In genomic region chr7:21939858-21940322, GRCh38 we compare ENCODE assay signal across 14 cellular contexts. TPM values are rescaled to one million over a fixed set of nuclear protein-coding genes. Genes with fewer than 3 reads are reported as not detected.
DNase-seq lines count a peak whose midpoint lies in the region; ATAC-seq, FAIRE-seq and TF ChIP-seq lines count a peak whose summit lies in the region.
"Had no signal": no experiment of that assay in that cellular context is flagged by ENCODE, and none has a peak within 500 bp of the region (broad histone marks: within the 10 kb centered on the region; RNA-seq: fewer than 3 reads in every experiment).

No MANE protein-coding gene starts in this region.

- H2AFZ ChIP-seq in Karpas-422 (ENCODE audit: low read length) (no peak overlapping the region), endothelial cell of umbilical vein (ENCODE audit: low read depth, low read length) (no peak overlapping the region)

- H3K4me1 ChIP-seq in Karpas-422 (ENCODE audit: low read length), result peaks cover 75% of the 10 kb centered on the region
- H3K4me1 ChIP-seq in endothelial cell of umbilical vein (ENCODE audit: control insufficient read depth, extremely low read depth, insufficient read depth, low read length), result peaks cover 46% of the 10 kb centered on the region
- peaks cover 0 to 58% (median 12%) of the 10 kb centered on the region in 3 donors for H3K4me1 ChIP-seq in gastroesophageal sphincter

- H3K9me3 ChIP-seq in Karpas-422 (ENCODE audit: low read length), result no peaks in the 10 kb centered on the region; the same call in 1 of the 2 replicates
- H3K9me3 ChIP-seq in endothelial cell of umbilical vein (replicated peaks; ENCODE audit: control insufficient read depth, insufficient read depth, low read length), result no peaks in the 10 kb centered on the region
- no peaks in the 10 kb centered on the region for H3K9me3 ChIP-seq in gastroesophageal sphincter
- H3K9me3 ChIP-seq: gastrocnemius medialis had no signal

- H3K4me2 ChIP-seq in Karpas-422 (ENCODE audit: low read depth, low read length, poor library complexity, severe bottlenecking), result peak overlapping the region; percentile 94
- H3K4me2 ChIP-seq in endothelial cell of umbilical vein (ENCODE audit: insufficient read depth, low read length), result peak overlapping the region; percentile 3

- H3K4me1 Mint-ChIP-seq in activated naive CD4-positive, alpha-beta T cell treated with anti-CD3 and anti-CD28 coated beads, Interleukin-2, amount 50 U/mL, for 24 hours, result peaks cover 74% of the 10 kb centered on the region
- H3K4me1 Mint-ChIP-seq in stimulated activated naive CD8-positive, alpha-beta T cell treated with anti-CD3 and anti-CD28 coated beads, Interleukin-15, amount 100 ng/mL, for 72 hours, result peaks cover 84% of the 10 kb centered on the region

- CTCF ChIA-PET in endothelial cell of umbilical vein (lab: Charles Lee), result interaction anchor here (0.6 to 1.2 kb wide), 7 partner anchors 13 to 1371 kb away, joined by 3 to 6 read pairs (median 3); no protein-coding TSS in a partner anchor

- 70 to 83% methylated on average over 1 to 2 of the region's 2 CpGs for WGBS in gastroesophageal sphincter (ENCODE audit: low coverage in 1 of 2), 2 donors

- ATAC-seq in stimulated activated naive CD8-positive, alpha-beta T cell treated with anti-CD3 and anti-CD28 coated beads, Interleukin-15, amount 100 ng/mL, for 72 hours, result no peak
- ATAC-seq in gastroesophageal sphincter, result no peak
- ATAC-seq: gastrocnemius medialis had no signal

- intact Hi-C loops in endothelial cell of umbilical vein (cut with micrococcal nuclease), result loop anchor here (1.0 to 10.0 kb wide), 3 partner anchors 17 to 1155 kb away; partner anchors contain the start of gene SP8

- dilution Hi-C loops in endothelial cell of umbilical vein (cut with MboI; ENCODE audit: extremely low pct_ligation_motif_present, low sequenced_read_pairs), result no loop called here

- no peak for TF ChIP-seq EP300 in gastroesophageal sphincter (IDR thresholded peaks at IDR 0.05)

- no TSS peak for BruUV-seq in endothelial cell of umbilical vein (replicated peaks; lab: Mats Ljungman, UMichigan)

- H3K79me2 ChIP-seq in Karpas-422 (ENCODE audit: low read length) (peaks cover 100% of the 10 kb centered on the region), endothelial cell of umbilical vein (ENCODE audit: control insufficient read depth, insufficient read depth, low read length) (peaks cover 97% of the 10 kb centered on the region)

- H3K36me3 ChIP-seq in Karpas-422 (ENCODE audit: insufficient read depth, low read length), result peaks cover 64% of the 10 kb centered on the region
- no peaks in the 10 kb centered on the region for H3K36me3 ChIP-seq in endothelial cell of umbilical vein (ENCODE audit: control insufficient read depth in 2 of 2, extremely low read depth in 1 of 2, insufficient read depth in 2 of 2, low read length in 2 of 2)
- H3K36me3 ChIP-seq in gastroesophageal sphincter, result no peaks in the 10 kb centered on the region
- H3K36me3 ChIP-seq: gastrocnemius medialis had no signal

- H3K4me3 ChIP-seq in Karpas-422 (ENCODE audit: low read length) (peak overlapping the region; percentile 13; the same call in 1 of the 2 replicates), endothelial cell of umbilical vein (replicated peaks in 1 of 3; ENCODE audit: insufficient read depth in 1 of 3, low read depth in 1 of 3, low read length in 3 of 3) (no peak overlapping the region), gastroesophageal sphincter (no peak overlapping the region)
- H3K4me3 ChIP-seq: gastrocnemius medialis had no signal

- H3K9me3 Mint-ChIP-seq in activated naive CD4-positive, alpha-beta T cell treated with anti-CD3 and anti-CD28 coated beads, Interleukin-2, amount 50 U/mL, for 24 hours, result no peaks in the 10 kb centered on the region
- H3K9me3 Mint-ChIP-seq in stimulated activated naive CD8-positive, alpha-beta T cell treated with anti-CD3 and anti-CD28 coated beads, Interleukin-15, amount 100 ng/mL, for 72 hours, result peaks cover 7 to 9% of the 10 kb centered on the region in 2 donors
- H3K9me3 Mint-ChIP-seq: immature natural killer cell had no signal

- FAIRE-seq in endothelial cell of umbilical vein (lab: Jason Lieb, UNC), result no peak
- FAIRE-seq: urothelium cell line had no signal

- peak overlapping the region; percentile 95 for H3K27ac ChIP-seq in Karpas-422 (ENCODE audit: low read length)
- peak overlapping the region; percentile 34 for H3K27ac ChIP-seq in endothelial cell of umbilical vein (ENCODE audit: insufficient read depth, low read depth, low read length)
- H3K27ac ChIP-seq in gastroesophageal sphincter, result peak overlapping the region in 2 of 4 donors; percentile 34 to 46
- H3K27ac ChIP-seq: gastrocnemius medialis had no signal

- H3K9me2 ChIP-seq in Karpas-422 (replicated peaks; ENCODE audit: insufficient read depth, low read length), result no peaks in the 10 kb centered on the region

- no peak for DNase-seq in activated naive CD4-positive, alpha-beta T cell (lab: John Stamatoyannopoulos, UW)
- DNase-seq in Karpas-422 (peak; percentile 41), endothelial cell of umbilical vein (ENCODE audit: low read depth, low spot score) (no peak), NCI-H1436 (lab: John Stamatoyannopoulos, UW) (no peak), NK-92 (lab: John Stamatoyannopoulos, UW; ENCODE audit: unreplicated experiment) (no peak)
- DNase-seq in stimulated activated naive CD8-positive, alpha-beta T cell treated with anti-CD3 and anti-CD28 coated beads, Interleukin-15, amount 100 ng/mL, for 72 hours, result no peak
- DNase-seq: activated effector memory CD4-positive, alpha-beta T cell treated with anti-CD3 and anti-CD28 coated beads, Interleukin-2, amount 50 U/mL, for 16 hours; caudate nucleus; gastrocnemius medialis; immature natural killer cell; SW 1271 had no signal

- TF ChIP-seq CTCF in endothelial cell of umbilical vein (IDR thresholded peaks at IDR 0.05; ENCODE audit: extremely low read depth in 1 of 2, insufficient read depth in 1 of 2, low read depth in 1 of 2, low read length in 2 of 2) (no peak), gastroesophageal sphincter (IDR thresholded peaks at IDR 0.05) (no peak)

- H4K20me1 ChIP-seq in Karpas-422 (ENCODE audit: insufficient read depth, low read depth, low read length) (0 out of 2 replicates have a peak, but pooled peaks cover 4% of the 10 kb centered on the region), endothelial cell of umbilical vein (replicated peaks; ENCODE audit: control insufficient read depth, extremely low read depth, insufficient read depth, low read length) (peaks cover under 1% of the 10 kb centered on the region)

- H3K27me3 Mint-ChIP-seq in activated naive CD4-positive, alpha-beta T cell treated with anti-CD3 and anti-CD28 coated beads, Interleukin-2, amount 50 U/mL, for 24 hours, result no peaks in the 10 kb centered on the region
- H3K27me3 Mint-ChIP-seq in stimulated activated naive CD8-positive, alpha-beta T cell treated with anti-CD3 and anti-CD28 coated beads, Interleukin-15, amount 100 ng/mL, for 72 hours, result no peaks in the 10 kb centered on the region

- H3K27ac Mint-ChIP-seq in activated naive CD4-positive, alpha-beta T cell treated with anti-CD3 and anti-CD28 coated beads, Interleukin-2, amount 50 U/mL, for 24 hours, result peak overlapping the region; percentile 91
- peak overlapping the region; percentile 94 to 98 for H3K27ac Mint-ChIP-seq in stimulated activated naive CD8-positive, alpha-beta T cell treated with anti-CD3 and anti-CD28 coated beads, Interleukin-15, amount 100 ng/mL, for 72 hours
- H3K27ac Mint-ChIP-seq: immature natural killer cell had no signal

- H3K27me3 ChIP-seq in Karpas-422 (ENCODE audit: low read length) (no peaks in the 10 kb centered on the region), endothelial cell of umbilical vein (ENCODE audit: control insufficient read depth in 2 of 2, insufficient read depth in 2 of 2, low read length in 2 of 2) (no peaks in the 10 kb centered on the region), gastroesophageal sphincter (no peaks in the 10 kb centered on the region)
- H3K27me3 ChIP-seq: gastrocnemius medialis had no signal

- H3K36me3 Mint-ChIP-seq in activated naive CD4-positive, alpha-beta T cell treated with anti-CD3 and anti-CD28 coated beads, Interleukin-2, amount 50 U/mL, for 24 hours, result peaks cover 22% of the 10 kb centered on the region
- H3K36me3 Mint-ChIP-seq: immature natural killer cell had no signal

- H3K9ac ChIP-seq in Karpas-422 (ENCODE audit: low read length) (peak overlapping the region; percentile 13; the same call in 1 of the 2 replicates), endothelial cell of umbilical vein (replicated peaks; ENCODE audit: extremely low read depth, insufficient read depth, low read length) (peak overlapping the region; percentile 2)

- no peak for TF ChIP-seq POLR2A in endothelial cell of umbilical vein (IDR thresholded peaks at IDR 0.05; ENCODE audit: low read depth, low read length)
- no peak for TF ChIP-seq POLR2A in gastroesophageal sphincter (IDR thresholded peaks at IDR 0.05)

- POLR2A ChIA-PET in endothelial cell of umbilical vein (lab: Charles Lee), result interaction anchor here (0.6 kb wide), 1 partner anchor 24 kb away, joined by 6 read pairs; no protein-coding TSS in a partner anchor

- no peaks in the 10 kb centered on the region for H3K9me1 ChIP-seq in endothelial cell of umbilical vein (replicated peaks; ENCODE audit: control insufficient read depth, extremely low read depth, insufficient read depth, low read length)

- H3K4me3 Mint-ChIP-seq in activated naive CD4-positive, alpha-beta T cell treated with anti-CD3 and anti-CD28 coated beads, Interleukin-2, amount 50 U/mL, for 24 hours, result peak overlapping the region; percentile 62
- H3K4me3 Mint-ChIP-seq in stimulated activated naive CD8-positive, alpha-beta T cell treated with anti-CD3 and anti-CD28 coated beads, Interleukin-15, amount 100 ng/mL, for 72 hours, result peak overlapping the region; percentile 61 to 79
- H3K4me3 Mint-ChIP-seq: immature natural killer cell had no signal

TF ChIP-seq in endothelial cell of umbilical vein, 7 proteins besides CTCF, POLR2A, EP300 and RAD21 (continues in another document):
- TF ChIP-seq EZH2 (IDR thresholded peaks at IDR 0.05; ENCODE audit: borderline replicate concordance, low read depth, low read length, severe bottlenecking) (no peak), POLR2AphosphoS5 (IDR thresholded peaks at IDR 0.05; ENCODE audit: insufficient read depth, low read depth, low read length) (no peak), FOS (IDR thresholded peaks at IDR 0.05; ENCODE audit: borderline replicate concordance, insufficient read depth, low read length) (no peak)

RNA-seq across cellular contexts. Expression of gene CDCA7L, which starts 5.8 kb away (rescaled TPM):
- total RNA-seq in Karpas-422 (2014; rRNA removed; shearing (Covaris generic); ENCODE audit: low replicate concordance), result 278 and 314 TPM in 2 replicates
- 91.6 and 93.7 TPM in 2 replicates for total RNA-seq in endothelial cell of umbilical vein
- polyA plus RNA-seq in endothelial cell of umbilical vein, result 53.9 and 68.4 TPM in 2 replicates
- 83.1 and 87.0 TPM in 2 replicates for polyA plus RNA-seq in endothelial cell of umbilical vein (2011; cell fraction: cytosol; rRNA removed)
- 105 and 109 TPM in 2 replicates for polyA plus RNA-seq in endothelial cell of umbilical vein (2011; cell fraction: nucleus; rRNA removed)
- polyA plus RNA-seq in endothelial cell of umbilical vein (2012), result 70.5 and 73.7 TPM in 2 replicates
- 132 and 181 TPM in 2 replicates for polyA minus RNA-seq in endothelial cell of umbilical vein
- polyA minus RNA-seq in endothelial cell of umbilical vein (2011; cell fraction: cytosol; rRNA and poly(A)+ RNA removed), result 34.2 TPM
- polyA minus RNA-seq in endothelial cell of umbilical vein (2011; cell fraction: nucleus; rRNA and poly(A)+ RNA removed), result 92.5 and 108 TPM in 2 replicates
- 10 to 100 TPM; 19.6 to 47.7 (median 30.3) TPM for total RNA-seq in gastroesophageal sphincter
